Comparison of ENCODE assay signal across 15 cellular contexts in genomic region chr12:43912851-43913250, GRCh38.
DNase-seq lines count a peak whose midpoint lies in the region; ATAC-seq and TF ChIP-seq lines count a peak whose summit lies in the region.
"Had no signal": no experiment of that assay in that cellular context is flagged by ENCODE, and none has a peak within 500 bp of the region (broad histone marks: within the 10 kb centered on the region; RNA-seq: fewer than 3 reads in every experiment).

No MANE protein-coding gene starts in this region.

- H3K9me3 Mint-ChIP-seq in HFFc6 = no peaks in the 10 kb centered on the region
- H3K9me3 Mint-ChIP-seq: CD4-positive, alpha-beta T cell had no signal

- H3K27me3 Mint-ChIP-seq in HFFc6 (ENCODE audit: insufficient read depth) = no peaks in the 10 kb centered on the region; the same call in 1 of the 2 replicates
- H3K27me3 Mint-ChIP-seq: CD4-positive, alpha-beta T cell had no signal

- no peak overlapping the region for H3K4me3 Mint-ChIP-seq in HFFc6
- H3K4me3 Mint-ChIP-seq: CD4-positive, alpha-beta T cell had no signal

- TF ChIP-seq CTCF in AG10803 (conservative IDR thresholded peaks at IDR 0.05; ENCODE audit: low read length) (no peak), HFFc6 (IDR thresholded peaks at IDR 0.05) (no peak)

- no peak overlapping the region for H3K4me3 ChIP-seq in AG10803 (ENCODE audit: low read length)

- H3K36me3 Mint-ChIP-seq in HFFc6 (ENCODE audit: low read depth) = no peaks in the 10 kb centered on the region

- H3K4me1 Mint-ChIP-seq in HFFc6 (ENCODE audit: low read depth) = no peaks in the 10 kb centered on the region

- DNase-seq in AG10803 (ENCODE audit: low read depth) = peak; percentile 50
- DNase-seq in EH (ENCODE audit: low read depth) = peak; percentile 13
- peak; percentile 29 for DNase-seq in fibroblast of gingiva (ENCODE audit: low read depth)
- DNase-seq in HFFc6 = no peak
- DNase-seq: AML-193; C1 segment of cervical spinal cord; Calu3; CD4-positive, alpha-beta T cell; DMS153; DMS79 treated with DMSO at 0.1 percent for 48 hours; GDM1; HCEC 1CT had no signal

- ATAC-seq in SK-N-SH treated with all-trans-retinoic acid at 6 μM for 48 hours = no peak
- no peak for ATAC-seq in HG02852 (IDR thresholded peaks at IDR 0.05; ENCODE audit: unreplicated experiment)
- no peak for ATAC-seq in GM21526 (IDR thresholded peaks at IDR 0.05; ENCODE audit: low FRiP score, unreplicated experiment)

- H3K27ac Mint-ChIP-seq in HFFc6 = no peak overlapping the region
- H3K27ac Mint-ChIP-seq: CD4-positive, alpha-beta T cell had no signal

TF ChIP-seq in SK-N-SH treated with all-trans-retinoic acid at 6 μM for 48 hours, 23 proteins besides CTCF, POLR2A, EP300 and RAD21:
- TF ChIP-seq TCF4 (CRISPR knock-in tag; IDR thresholded peaks at IDR 0.05; ENCODE audit: borderline replicate concordance) (peak; percentile 69), CSRNP3 (CRISPR knock-in tag; IDR thresholded peaks at IDR 0.05) (no peak)
